In the genomic region with DNA sequence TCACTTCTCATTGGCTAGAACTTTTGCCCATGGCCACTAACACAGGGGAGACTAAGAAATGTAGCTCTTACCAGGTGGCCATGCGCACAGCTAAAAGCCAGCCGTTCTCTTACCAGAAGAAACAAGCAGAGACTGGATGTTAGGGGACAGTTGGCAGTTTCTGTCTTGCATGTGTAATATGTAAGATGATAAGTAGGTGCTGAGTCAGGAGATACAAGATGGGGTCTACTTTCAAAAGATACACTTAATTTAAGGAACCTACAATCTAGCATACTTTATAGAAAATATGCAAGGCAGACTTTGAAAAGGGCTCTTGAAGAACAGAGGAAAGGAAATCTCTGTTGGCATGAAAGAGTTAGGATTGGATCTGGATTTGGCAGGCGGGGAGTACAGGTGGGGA, we compare ENCODE assay signal across 6 cellular contexts.
"Had no signal": no experiment of that assay in that cellular context is flagged by ENCODE, and none has a peak within 500 bp of the region (broad histone marks: within the 10 kb centered on the region; RNA-seq: fewer than 3 reads in every experiment).

No MANE protein-coding gene starts in this region.

- ATAC-seq: GM23338 had no signal

- H2AFZ ChIP-seq: GM23338 had no signal

- H3K4me3 ChIP-seq: GM23338 had no signal

- FAIRE-seq: HTR-8/SVneo had no signal

- DNase-seq: H9, HCEC 1CT, IMR-90, KBM-7 had no signal

- H3K4me2 ChIP-seq: GM23338 had no signal
